In the genomic region with DNA sequence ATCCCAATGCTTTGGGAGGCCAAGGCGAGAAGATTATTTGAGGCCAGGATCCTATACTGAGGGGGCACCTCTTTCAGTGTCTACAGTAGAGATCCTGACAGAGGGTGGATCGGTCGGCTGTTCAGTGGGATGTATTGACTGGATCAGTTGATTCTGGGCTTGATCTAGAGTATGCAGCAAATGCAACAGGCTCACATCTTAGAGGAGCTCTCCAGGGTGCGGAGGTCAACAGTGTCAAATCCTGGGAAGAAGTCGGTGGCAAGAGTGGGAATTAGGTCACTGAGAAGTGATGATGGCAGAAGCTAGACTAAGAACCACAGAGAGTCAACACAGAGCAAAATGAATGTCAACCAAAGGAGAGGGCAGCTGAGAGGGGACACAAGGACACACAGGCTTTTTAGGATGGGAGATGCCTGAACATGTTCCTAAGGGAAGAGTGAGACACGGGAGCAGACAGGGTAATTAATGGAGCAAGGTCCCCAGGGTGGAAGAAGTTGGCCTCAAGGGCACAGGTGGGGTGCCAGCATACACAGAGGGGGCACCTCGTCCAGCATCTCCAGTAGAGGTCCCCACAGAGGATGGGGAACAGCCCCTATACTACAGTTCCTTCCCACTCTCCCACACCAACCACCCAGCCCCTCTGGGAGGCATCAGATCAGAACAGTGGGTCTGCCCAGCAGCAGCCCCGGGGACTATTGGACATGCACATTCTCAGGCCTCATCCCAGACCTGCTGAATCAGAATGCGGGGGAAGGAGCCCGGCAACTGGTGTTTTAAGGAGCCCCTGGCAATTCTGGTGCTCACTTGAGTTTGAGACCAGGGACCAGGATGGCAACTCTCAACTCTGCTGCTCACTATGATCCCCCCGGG, we compare ENCODE assay signal across 13 cellular contexts. TPM values are rescaled to one million over a fixed set of nuclear protein-coding genes. Genes with fewer than 3 reads are reported as not detected.
A peak's percentile ranks its signal among the peaks of the same experiment; 100 is the strongest.
DNase-seq lines count a peak whose midpoint lies in the region; ATAC-seq and TF ChIP-seq lines count a peak whose summit lies in the region.
"Had no signal": no experiment of that assay in that cellular context is flagged by ENCODE, and none has a peak within 500 bp of the region (broad histone marks: within the 10 kb centered on the region; RNA-seq: fewer than 3 reads in every experiment).

No MANE protein-coding gene starts in this region.

- no peak overlapping the region for H3K4me3 ChIP-seq in left ventricle myocardium inferior
- H3K4me3 ChIP-seq in urinary bladder (ENCODE audit: low read depth, low read length) = no peak overlapping the region
- H3K4me3 ChIP-seq: HAP-1 had no signal

- DNase-seq in left ventricle myocardium inferior = no peak
- DNase-seq in Right ventricle myocardium superior = no peak
- peak; percentile 49 for DNase-seq in natural killer cell treated with Interleukin-12 subunit alpha and Interleukin-12 subunit beta and Interleukin-15 and Interleukin-18, amount 100 ng/mL, for 72 hours (ENCODE audit: low spot score)
- DNase-seq in superior temporal gyrus (ENCODE audit: extremely low spot score) = no peak
- DNase-seq: C1 segment of cervical spinal cord, foreskin melanocyte, NCI-H510A, SIG-M5 had no signal

- no peaks in the 10 kb centered on the region for H3K27me3 Mint-ChIP-seq in brain
- H3K27me3 Mint-ChIP-seq in natural killer cell treated with Interleukin-12 subunit alpha and Interleukin-12 subunit beta and Interleukin-15 and Interleukin-18, amount 100 ng/mL, for 72 hours = no peaks in the 10 kb centered on the region

- H3K4me1 Mint-ChIP-seq in brain = peaks cover 62% of the 10 kb centered on the region
- peaks cover 44 to 51% of the 10 kb centered on the region in 2 donors for H3K4me1 Mint-ChIP-seq in natural killer cell treated with Interleukin-12 subunit alpha and Interleukin-12 subunit beta and Interleukin-15 and Interleukin-18, amount 100 ng/mL, for 72 hours (ENCODE audit: low read depth in 2 of 2)

- no peaks in the 10 kb centered on the region for H3K27me3 ChIP-seq in left ventricle myocardium inferior (ENCODE audit: low read depth)

- no peak overlapping the region for H3K4me3 Mint-ChIP-seq in brain
- H3K4me3 Mint-ChIP-seq in natural killer cell treated with Interleukin-12 subunit alpha and Interleukin-12 subunit beta and Interleukin-15 and Interleukin-18, amount 100 ng/mL, for 72 hours = no peak overlapping the region

- H3K36me3 ChIP-seq in left ventricle myocardium inferior (peaks cover 31% of the 10 kb centered on the region), urinary bladder (ENCODE audit: insufficient read depth) (no peaks in the 10 kb centered on the region)

- H3K36me3 Mint-ChIP-seq in brain = peaks cover 47% of the 10 kb centered on the region
- peaks cover 12% of the 10 kb centered on the region for H3K36me3 Mint-ChIP-seq in natural killer cell treated with Interleukin-12 subunit alpha and Interleukin-12 subunit beta and Interleukin-15 and Interleukin-18, amount 100 ng/mL, for 72 hours

- H3K27ac Mint-ChIP-seq in brain = peak overlapping the region; percentile 1 to 96 (median 73)
- H3K27ac Mint-ChIP-seq in natural killer cell treated with Interleukin-12 subunit alpha and Interleukin-12 subunit beta and Interleukin-15 and Interleukin-18, amount 100 ng/mL, for 72 hours = peak overlapping the region; percentile 24 to 59

- intact Hi-C loops in left ventricle myocardium inferior (cut with micrococcal nuclease) = no loop called here
- intact Hi-C loops in Right ventricle myocardium superior (cut with DNase I) = loop anchor here (10.0 kb wide), 1 partner anchor 47 kb away; no protein-coding TSS in a partner anchor

- peak overlapping the region; percentile 77 for H3K27ac ChIP-seq in left ventricle myocardium inferior (replicated peaks)
- H3K27ac ChIP-seq in urinary bladder (ENCODE audit: low read depth) = peak overlapping the region; percentile 14

- no peak for TF ChIP-seq CTCF in left ventricle myocardium inferior (IDR thresholded peaks at IDR 0.05; ENCODE audit: borderline replicate concordance)
- no peak for TF ChIP-seq CTCF in brain (conservative IDR thresholded peaks at IDR 0.05)

- H3K9me3 Mint-ChIP-seq in brain = no peaks in the 10 kb centered on the region
- no peaks in the 10 kb centered on the region for H3K9me3 Mint-ChIP-seq in natural killer cell treated with Interleukin-12 subunit alpha and Interleukin-12 subunit beta and Interleukin-15 and Interleukin-18, amount 100 ng/mL, for 72 hours

- ATAC-seq in Right ventricle myocardium superior (ENCODE audit: poor library complexity) (no peak), GM19395 (IDR thresholded peaks at IDR 0.05; ENCODE audit: unreplicated experiment) (no peak), HG03342 (IDR thresholded peaks at IDR 0.05; ENCODE audit: unreplicated experiment) (no peak)
- ATAC-seq in natural killer cell treated with Interleukin-12 subunit alpha and Interleukin-12 subunit beta and Interleukin-15 and Interleukin-18, amount 100 ng/mL, for 72 hours = no peak

- WGBS in urinary bladder = 80% methylated on average over 11 of the region's 11 CpGs

- H3K4me1 ChIP-seq in left ventricle myocardium inferior (peaks cover 76% of the 10 kb centered on the region), urinary bladder (ENCODE audit: insufficient read depth) (no peaks in the 10 kb centered on the region)
- H3K4me1 ChIP-seq: HAP-1 had no signal

- H3K9me3 ChIP-seq in left ventricle myocardium inferior (replicated peaks) = no peaks in the 10 kb centered on the region
- H3K9me3 ChIP-seq: HAP-1 had no signal

RNA-seq across cellular contexts. Expression of gene CYTH1, which starts 10.0 kb away (rescaled TPM):
- total RNA-seq in left ventricle myocardium inferior (28.9 TPM), Right ventricle myocardium superior (32.3 TPM), urinary bladder (31.0 TPM)
- polyA plus RNA-seq in brain (ENCODE audit: insufficient read depth, low read depth, low replicate concordance) (33.6 TPM), urinary bladder (27.1 TPM)
- total RNA-seq in natural killer cell treated with Interleukin-12 subunit alpha and Interleukin-12 subunit beta and Interleukin-15 and Interleukin-18, amount 100 ng/mL, for 72 hours = 100 to 1,000 TPM; 111 to 149 TPM

RNA-seq across cellular contexts. Expression of gene USP36, which starts 48.5 kb away (rescaled TPM):
- total RNA-seq in left ventricle myocardium inferior (19.4 TPM), Right ventricle myocardium superior (17.8 TPM), urinary bladder (27.3 TPM)
- polyA plus RNA-seq in brain (ENCODE audit: insufficient read depth, low read depth, low replicate concordance) (24.7 TPM), urinary bladder (28.0 TPM)
- 100 to 1,000 TPM in 1 of 2 donors, 10 to 100 TPM in 1; 75.2 to 154 TPM for total RNA-seq in natural killer cell treated with Interleukin-12 subunit alpha and Interleukin-12 subunit beta and Interleukin-15 and Interleukin-18, amount 100 ng/mL, for 72 hours
